Comparison of ENCODE assay signal across 8 cellular contexts in the genomic region with DNA sequence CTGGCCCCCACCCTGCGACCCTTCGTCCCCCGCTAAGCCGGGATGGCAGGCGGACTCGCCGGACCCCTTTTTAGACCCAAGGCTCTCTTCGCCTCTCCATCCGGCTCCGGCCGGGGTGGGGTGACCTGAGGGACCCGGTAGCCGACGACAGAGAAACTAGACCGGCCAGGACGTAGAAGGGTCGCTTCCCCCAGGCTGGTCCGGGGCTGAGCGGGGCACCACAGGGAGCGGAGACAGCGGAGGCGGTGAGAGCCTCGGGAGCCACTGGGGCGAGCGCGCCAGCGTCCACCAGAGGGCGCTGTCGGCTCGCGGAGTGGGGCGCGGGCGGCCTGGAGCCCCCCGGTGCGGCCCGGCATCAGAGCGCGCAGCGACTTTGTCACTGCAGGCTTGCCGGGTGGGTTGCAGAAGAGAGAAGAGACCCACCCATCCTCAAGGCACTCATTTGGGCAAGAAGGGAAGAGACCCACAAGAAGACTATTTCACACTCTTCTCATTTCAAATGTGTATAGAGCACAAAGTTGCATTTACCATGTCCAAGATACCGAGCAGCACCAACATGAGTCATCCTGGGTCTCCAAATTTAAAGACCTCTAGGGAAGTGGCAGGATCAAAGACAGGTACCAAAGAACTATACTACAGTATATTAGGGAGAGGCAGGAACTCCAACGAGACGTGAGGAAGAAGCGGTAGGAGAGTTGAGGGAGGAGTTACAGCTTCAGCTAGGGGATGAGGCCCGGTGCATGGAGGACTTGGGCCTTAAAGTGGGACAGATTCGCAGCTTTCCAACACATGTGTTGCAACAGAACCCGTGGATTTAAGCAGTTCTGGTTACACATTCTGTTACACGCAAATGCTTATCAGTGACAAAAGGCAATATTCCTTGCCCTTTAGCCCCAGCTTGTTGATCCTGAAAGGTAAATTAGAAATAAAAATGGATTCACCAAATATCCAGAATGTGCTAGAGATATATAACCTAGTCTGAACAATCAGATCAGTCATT. TPM values are rescaled to one million over a fixed set of nuclear protein-coding genes. Genes with fewer than 3 reads are reported as not detected.
DNase-seq lines count a peak whose midpoint lies in the region; ATAC-seq, FAIRE-seq and TF ChIP-seq lines count a peak whose summit lies in the region.

No MANE protein-coding gene starts in this region.

- peak; percentile 96 for FAIRE-seq in GM12891 (lab: Jason Lieb, UNC)

- H3K27me3 ChIP-seq in mucosa of rectum (ENCODE audit: control insufficient read depth in 2 of 2, insufficient read depth in 2 of 2, low read length in 2 of 2), result peaks cover 6 to 14% of the 10 kb centered on the region in 2 donors

- TF ChIP-seq CTCF in 22Rv1 (IDR thresholded peaks at IDR 0.05) (peak; percentile 83), epithelial cell of proximal tubule (conservative IDR thresholded peaks at IDR 0.05; ENCODE audit: low read depth, low read length) (peak; percentile 79)

- ATAC-seq in HG03095 (IDR thresholded peaks at IDR 0.05; ENCODE audit: unreplicated experiment), result peak; percentile 83

- DNase-seq in GM12891 (ENCODE audit: insufficient read length, low spot score) (peak; percentile 90), NCI-H524 treated with DMSO at 0.1 percent for 48 hours (lab: John Stamatoyannopoulos, UW) (peak; percentile 20), activated T-cell treated with anti-CD3 and anti-CD28 coated beads for 1 hour (ENCODE audit: low read depth) (peak; percentile 75), epithelial cell of proximal tubule (ENCODE audit: low read depth) (no peak)
- DNase-seq in stimulated activated CD8-positive, alpha-beta memory T cell treated with anti-CD3 and anti-CD28 coated beads, Interleukin-7, amount 100 ng/mL, for 1 hour (ENCODE audit: low read depth in 2 of 2), result peak; percentile 46 to 64

- no peak for TF ChIP-seq POLR2A in GM12891 (IDR thresholded peaks at IDR 0.05; ENCODE audit: low read depth, low read length)

- no peak overlapping the region for H3K27ac ChIP-seq in 22Rv1
- H3K27ac ChIP-seq in mucosa of rectum (ENCODE audit: low read depth in 2 of 2, low read length in 2 of 2), result no peak overlapping the region

- H3K4me3 ChIP-seq in epithelial cell of proximal tubule (ENCODE audit: low read depth, low read length), result peak overlapping the region; percentile 66
- peak overlapping the region; percentile 60 to 68 for H3K4me3 ChIP-seq in mucosa of rectum (ENCODE audit: low read length in 2 of 2)

- no peaks in the 10 kb centered on the region for H3K36me3 ChIP-seq in mucosa of rectum (ENCODE audit: control insufficient read depth in 2 of 2, insufficient read depth in 2 of 2, low read length in 2 of 2)

- H3K9me3 ChIP-seq in mucosa of rectum (ENCODE audit: control insufficient read depth in 2 of 2, low read length in 2 of 2), result no peaks in the 10 kb centered on the region

- peaks cover 0 to 9% of the 10 kb centered on the region in 2 donors for H3K4me1 ChIP-seq in mucosa of rectum (ENCODE audit: control insufficient read depth in 2 of 2, insufficient read depth in 2 of 2, low read length in 2 of 2)

- peak overlapping the region; percentile 14 to 72 for H3K9ac ChIP-seq in mucosa of rectum (ENCODE audit: low read depth in 1 of 2, low read length in 2 of 2)

TF ChIP-seq in GM12891, 5 proteins besides CTCF, POLR2A, EP300 and RAD21:
- TF ChIP-seq PAX5 (IDR thresholded peaks at IDR 0.05; ENCODE audit: insufficient read depth, low read length, severe bottlenecking) (peak; percentile 56), SPI1 (IDR thresholded peaks at IDR 0.05; ENCODE audit: low read depth, low read length) (no peak), TAF1 (IDR thresholded peaks at IDR 0.05; ENCODE audit: low read depth, low read length) (no peak), POLR2AphosphoS5 (IDR thresholded peaks at IDR 0.05; ENCODE audit: low read depth, low read length) (no peak), POU2F2 (IDR thresholded peaks at IDR 0.05; ENCODE audit: low read depth, low read length) (no peak)

RNA-seq across cellular contexts. Expression of a gene that starts 7.6 kb away (rescaled TPM):
- 9.4 TPM for polyA plus RNA-seq in GM12891 (2012; ENCODE audit: low read depth, missing spikeins)
- 2.5 and 6.0 TPM in 2 replicates for total RNA-seq in epithelial cell of proximal tubule

RNA-seq across cellular contexts. Expression of a gene that starts 32.8 kb away (rescaled TPM):
- 10.8 TPM for polyA plus RNA-seq in GM12891 (2012; ENCODE audit: low read depth, missing spikeins)
- total RNA-seq in epithelial cell of proximal tubule, result 8.1 and 9.3 TPM in 2 replicates
